In the genomic region with DNA sequence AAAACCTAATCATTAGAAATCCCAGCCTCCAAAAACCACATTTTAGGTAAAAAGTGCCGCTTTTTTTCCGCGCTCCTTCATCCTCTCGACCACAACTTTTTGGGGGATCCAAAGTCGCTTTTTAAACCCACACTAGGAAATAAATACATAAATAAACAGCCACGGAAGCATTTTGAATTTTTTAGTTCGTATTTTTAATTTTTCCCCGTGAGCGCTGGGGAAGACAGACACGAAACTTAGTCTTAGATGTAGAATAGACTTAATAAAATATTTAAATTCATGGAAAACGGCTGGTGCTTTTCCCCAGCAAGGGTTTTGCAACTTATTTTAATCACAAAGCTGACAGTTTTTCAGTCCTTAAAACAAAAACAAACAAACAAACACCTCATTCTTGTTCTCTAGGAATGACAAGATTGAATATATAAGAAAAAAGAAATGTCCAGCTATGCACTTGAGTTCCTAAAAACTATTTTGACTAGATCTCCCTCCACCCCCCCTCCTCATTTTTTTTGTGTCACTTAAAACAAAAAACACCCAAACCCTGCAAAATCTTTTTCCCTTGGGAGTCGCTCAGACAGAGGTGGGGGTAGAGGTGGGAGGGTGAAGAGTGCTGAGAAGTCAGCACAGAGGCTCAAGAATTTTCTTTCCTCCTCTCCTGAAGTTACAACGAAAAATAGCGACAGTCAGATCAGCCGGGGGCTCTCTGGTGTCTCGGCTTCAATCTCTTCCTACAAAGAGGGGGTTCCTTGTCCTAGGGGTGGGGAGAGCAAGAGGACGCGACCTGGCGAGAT, we compare ENCODE assay signal across 8 cellular contexts. TPM values are rescaled to one million over a fixed set of nuclear protein-coding genes. Genes with fewer than 3 reads are reported as not detected.
DNase-seq lines count a peak whose midpoint lies in the region; ATAC-seq and TF ChIP-seq lines count a peak whose summit lies in the region.

No MANE protein-coding gene starts in this region.

- H3K27me3 Mint-ChIP-seq in mesothelial cell of epicardium (ENCODE audit: low read depth): peaks cover 79% of the 10 kb centered on the region

- no peaks in the 10 kb centered on the region for H3K9me3 Mint-ChIP-seq in mesothelial cell of epicardium

- TF ChIP-seq CTCF in A673 (conservative IDR thresholded peaks at IDR 0.05; ENCODE audit: low read depth, low read length) (no peak), brain microvascular endothelial cell (IDR thresholded peaks at IDR 0.05; ENCODE audit: low read depth, low read length, missing control alignments) (no peak), mesothelial cell of epicardium (IDR thresholded peaks at IDR 0.05; ENCODE audit: unreplicated experiment) (no peak)

- BruUV-seq in A673 (replicated peaks; lab: Mats Ljungman, UMichigan): no TSS peak

- in situ Hi-C loops in brain microvascular endothelial cell (cut with HindIII; ENCODE audit: low pct_ligation_motif_present, low sequenced_read_pairs): no loop called here

- ATAC-seq in GM18519 (IDR thresholded peaks at IDR 0.05; ENCODE audit: low FRiP score, unreplicated experiment): no peak
- ATAC-seq in HG02588 (IDR thresholded peaks at IDR 0.05; ENCODE audit: unreplicated experiment): no peak
- no peak for ATAC-seq in HG03097 (IDR thresholded peaks at IDR 0.05; ENCODE audit: low FRiP score, unreplicated experiment)

- peak overlapping the region; percentile 92 for H3K4me3 Mint-ChIP-seq in mesothelial cell of epicardium

- CTCF ChIA-PET in A673 (lab: Charles Lee): no interaction called here

- H3K4me3 ChIP-seq in A673 (ENCODE audit: low read depth, low read length, poor library complexity, severe bottlenecking) (peak overlapping the region; percentile 86), brain microvascular endothelial cell (ENCODE audit: low read depth, low read length) (peak overlapping the region; percentile 98)

- POLR2A ChIA-PET in A673 (lab: Charles Lee; ENCODE audit: low non-redundant PET): interaction anchor here (0.9 kb wide), 1 partner anchor 827 kb away, joined by 11 read pairs; no protein-coding TSS in a partner anchor

- H3K27ac ChIP-seq in A673 (ENCODE audit: low read depth, low read length, poor library complexity, severe bottlenecking) (peak overlapping the region; percentile 49), brain microvascular endothelial cell (peak overlapping the region; percentile 74)

- peaks cover 18% of the 10 kb centered on the region for H3K4me1 ChIP-seq in A673 (ENCODE audit: insufficient read depth, low read length, poor library complexity, severe bottlenecking)

- intact Hi-C loops in A673 (cut with micrococcal nuclease; ENCODE audit: unreplicated experiment): loop anchor here (5.0 kb wide), 1 partner anchor 291 kb away; no protein-coding TSS in a partner anchor

- peak overlapping the region; percentile 84 for H3K27ac Mint-ChIP-seq in mesothelial cell of epicardium

- DNase-seq in A673 (ENCODE audit: low spot score) (peak; percentile 39), HT-29 (ENCODE audit: low spot score) (peak; percentile 55), brain microvascular endothelial cell (no peak), mesothelial cell of epicardium (ENCODE audit: low spot score in 2 of 2, unreplicated experiment in 2 of 2) (no peak), A172 (ENCODE audit: low spot score) (no peak)

- H3K9me3 ChIP-seq in A673 (ENCODE audit: low read depth, low read length, poor library complexity, severe bottlenecking): no peaks in the 10 kb centered on the region

- H3K4me1 Mint-ChIP-seq in mesothelial cell of epicardium: peaks cover 38% of the 10 kb centered on the region

- peaks cover 11% of the 10 kb centered on the region for H3K27me3 ChIP-seq in A673 (replicated peaks; ENCODE audit: insufficient read depth, low read depth, low read length, poor library complexity)
- H3K27me3 ChIP-seq in brain microvascular endothelial cell (replicated peaks): no peaks in the 10 kb centered on the region

- no peaks in the 10 kb centered on the region for H3K36me3 Mint-ChIP-seq in mesothelial cell of epicardium

- no peaks in the 10 kb centered on the region for H3K36me3 ChIP-seq in A673 (ENCODE audit: insufficient read depth, low read length, poor library complexity, severe bottlenecking)
- H3K36me3 ChIP-seq in brain microvascular endothelial cell (replicated peaks): no peaks in the 10 kb centered on the region

RNA-seq across cellular contexts. Expression of gene SUPT3H, which starts 43.4 kb away (rescaled TPM):
- total RNA-seq in A673 (2021): 10.8 and 14.2 TPM in 2 replicates
- 1.9 and 2.8 TPM in 2 replicates for total RNA-seq in HT-29 (2014; rRNA removed; shearing (Covaris generic))
- 21.1 to 24.8 TPM (median 23.2 TPM) in 3 replicates for total RNA-seq in mesothelial cell of epicardium
- total RNA-seq in A172 (2014; rRNA removed; shearing (Covaris generic)): 5.3 and 8.2 TPM in 2 replicates

Comparison
In these comparisons a context has a peak if more than half of its experiments do, and no peak if none do; other contexts are left out.
1. DNase-seq: peak in A673 (single experiment) and HT-29 (single experiment); none in brain microvascular endothelial cell (single experiment), mesothelial cell of epicardium (0 of 2) and A172 (single experiment).